Comparison of ENCODE assay signal across 8 cellular contexts in genomic region chr7:74002474-74003017, GRCh38. TPM values are rescaled to one million over a fixed set of nuclear protein-coding genes. Genes with fewer than 3 reads are reported as not detected.
DNase-seq lines count a peak whose midpoint lies in the region; ATAC-seq, FAIRE-seq and TF ChIP-seq lines count a peak whose summit lies in the region.

No MANE protein-coding gene starts in this region.

- CTCF ChIA-PET in activated CD8-positive, alpha-beta T cell treated with anti-CD3 and anti-CD28 coated beads, Interleukin-2, amount 10 ng/mL, durations not matched to agents 7 days and 5 days (lab: Charles Lee) = interaction anchor here (2.1 kb wide), 1 partner anchor 24 kb away, joined by 7 read pairs; no protein-coding TSS in a partner anchor

- H3K4me1 ChIP-seq in kidney (ENCODE audit: control insufficient read depth in 1 of 2, insufficient read depth in 1 of 2, low read depth in 1 of 2, low read length in 2 of 2) = no peaks in the 10 kb centered on the region

- no peaks in the 10 kb centered on the region for H3K27me3 ChIP-seq in HL-60 (ENCODE audit: insufficient read depth, poor library complexity, severe bottlenecking)

- H3K4me3 Mint-ChIP-seq in activated CD8-positive, alpha-beta T cell treated with anti-CD3 and anti-CD28 coated beads, Interleukin-2, amount 10 ng/mL, durations not matched to agents 7 days and 5 days = peak overlapping the region; percentile 40

- no peaks in the 10 kb centered on the region for H3K36me3 Mint-ChIP-seq in activated CD8-positive, alpha-beta T cell treated with anti-CD3 and anti-CD28 coated beads, Interleukin-2, amount 10 ng/mL, durations not matched to agents 7 days and 5 days (ENCODE audit: low read depth)

- POLR2A ChIA-PET in activated CD8-positive, alpha-beta T cell treated with anti-CD3 and anti-CD28 coated beads, Interleukin-2, amount 10 ng/mL, durations not matched to agents 7 days and 5 days (lab: Charles Lee) = interaction anchor here (0.8 kb wide), 1 partner anchor 402 kb away, joined by 3 read pairs; no protein-coding TSS in a partner anchor

- DNase-seq in AG08395 (ENCODE audit: low spot score) = peak; percentile 87
- DNase-seq in HL-60 (ENCODE audit: low read depth in 1 of 2, low spot score in 1 of 2) = peak; percentile 26 to 60
- DNase-seq in activated CD8-positive, alpha-beta T cell treated with anti-CD3 and anti-CD28 coated beads, Interleukin-2, amount 10 ng/mL, durations not matched to agents 7 days and 5 days = peak; percentile 61
- DNase-seq in kidney = peak; percentile 90
- DNase-seq in NCI-H526 treated with DMSO at 0.1 percent for 48 hours (lab: John Stamatoyannopoulos, UW) = no peak
- DNase-seq in GM13977 (ENCODE audit: low spot score) = no peak
- no peak for DNase-seq in NCI-H1417 treated with DMSO at 0.1 percent for 48 hours (lab: John Stamatoyannopoulos, UW)

- H3K36me3 ChIP-seq in kidney (ENCODE audit: control insufficient read depth in 1 of 2, insufficient read depth in 2 of 2, low read length in 2 of 2) = no peaks in the 10 kb centered on the region

- no peak overlapping the region for H3K9ac ChIP-seq in kidney (ENCODE audit: low read length in 2 of 2)

- intact Hi-C loops in kidney (cut with DNase I) = no loop called here

- H3K4me1 Mint-ChIP-seq in activated CD8-positive, alpha-beta T cell treated with anti-CD3 and anti-CD28 coated beads, Interleukin-2, amount 10 ng/mL, durations not matched to agents 7 days and 5 days (ENCODE audit: low read depth) = peaks cover 24% of the 10 kb centered on the region

- H3K9me3 Mint-ChIP-seq in activated CD8-positive, alpha-beta T cell treated with anti-CD3 and anti-CD28 coated beads, Interleukin-2, amount 10 ng/mL, durations not matched to agents 7 days and 5 days (ENCODE audit: insufficient read depth) = no peaks in the 10 kb centered on the region

- TF ChIP-seq CTCF in HL-60 (IDR thresholded peaks at IDR 0.05; ENCODE audit: insufficient read depth, low read length) (no peak), kidney (IDR thresholded peaks at IDR 0.05; ENCODE audit: borderline replicate concordance, extremely low read depth, insufficient read depth) (no peak), GM13977 (IDR thresholded peaks at IDR 0.05; ENCODE audit: extremely low read depth, insufficient read depth, missing control alignments) (no peak)

- H3K9me3 ChIP-seq in kidney (ENCODE audit: control insufficient read depth in 1 of 2, low read length in 2 of 2) = no peaks in the 10 kb centered on the region

- peak; percentile 78 for ATAC-seq in activated CD8-positive, alpha-beta T cell treated with anti-CD3 and anti-CD28 coated beads, Interleukin-2, amount 10 ng/mL, durations not matched to agents 7 days and 5 days
- no peak for ATAC-seq in HG03521 (IDR thresholded peaks at IDR 0.05; ENCODE audit: unreplicated experiment)

- no peak for FAIRE-seq in kidney (lab: Jason Lieb, UNC)

- H3K27ac Mint-ChIP-seq in activated CD8-positive, alpha-beta T cell treated with anti-CD3 and anti-CD28 coated beads, Interleukin-2, amount 10 ng/mL, durations not matched to agents 7 days and 5 days = peak overlapping the region; percentile 72

- in situ Hi-C loops in GM13977 (cut with MboI; ENCODE audit: low pct_unique_long_range_greater_than_20kb, low sequenced_read_pairs, unreplicated experiment) = no loop called here

- no peak overlapping the region for H3K4me3 ChIP-seq in HL-60 (replicated peaks; ENCODE audit: insufficient read depth, low read length)
- no peak overlapping the region for H3K4me3 ChIP-seq in kidney (ENCODE audit: low read length in 2 of 2)

- H3K27me3 Mint-ChIP-seq in activated CD8-positive, alpha-beta T cell treated with anti-CD3 and anti-CD28 coated beads, Interleukin-2, amount 10 ng/mL, durations not matched to agents 7 days and 5 days (ENCODE audit: low read depth) = no peaks in the 10 kb centered on the region

- H3K27ac ChIP-seq in HL-60 (replicated peaks) = no peak overlapping the region
- peak overlapping the region; percentile 22 to 37 for H3K27ac ChIP-seq in kidney (ENCODE audit: low read depth in 2 of 2, low read length in 2 of 2)

RNA-seq across cellular contexts. Expression of gene ELN, which starts 25.4 kb away (rescaled TPM):
- not detected for total RNA-seq in activated CD8-positive, alpha-beta T cell treated with anti-CD3 and anti-CD28 coated beads, Interleukin-2, amount 10 ng/mL, durations not matched to agents 7 days and 5 days
- 44.8 TPM for total RNA-seq in kidney
- 14.9 TPM for polyA plus RNA-seq in kidney (ENCODE audit: insufficient read depth, low read depth, low replicate concordance)

Comparison
In these comparisons a context has a peak if more than half of its experiments do, and no peak if none do; other contexts are left out.
1. DNase-seq: peak in AG08395 (single experiment), HL-60 (2 of 2), activated CD8-positive, alpha-beta T cell treated with anti-CD3 and anti-CD28 coated beads, Interleukin-2, amount 10 ng/mL, durations not matched to agents 7 days and 5 days (single experiment) and kidney (single experiment); none in NCI-H526 treated with DMSO at 0.1 percent for 48 hours (single experiment), GM13977 (single experiment) and NCI-H1417 treated with DMSO at 0.1 percent for 48 hours (single experiment).
2. RNA of gene ELN, which starts 25.4 kb away (total RNA-seq): 44.8 TPM in kidney (single experiment); not detected in activated CD8-positive, alpha-beta T cell treated with anti-CD3 and anti-CD28 coated beads, Interleukin-2, amount 10 ng/mL, durations not matched to agents 7 days and 5 days; every median in the first group is over 10 times any median in the second.